Comparison of ENCODE assay signal across 22 cellular contexts in the genomic region with DNA sequence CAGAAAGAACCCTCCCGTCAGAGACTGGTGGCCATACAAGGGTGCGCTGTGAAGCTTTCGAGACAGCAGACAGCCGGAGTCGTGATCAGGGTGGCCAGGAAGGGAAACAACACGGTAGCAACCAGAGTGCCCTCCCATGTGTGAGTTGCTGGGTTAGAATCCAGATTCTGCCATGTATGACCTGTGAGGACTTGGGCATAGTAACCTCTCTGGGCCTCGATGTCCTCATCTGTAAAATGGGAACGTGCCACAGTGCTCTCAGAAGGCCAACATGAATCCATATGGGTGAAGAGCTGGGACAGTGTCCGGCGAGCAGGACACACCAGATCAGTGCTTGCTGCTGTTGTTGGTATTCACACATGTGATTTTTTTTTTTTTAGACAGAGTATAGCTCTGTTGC. TPM values are rescaled to one million over a fixed set of nuclear protein-coding genes. Genes with fewer than 3 reads are reported as not detected.
"Had no signal": no experiment of that assay in that cellular context is flagged by ENCODE, and none has a peak within 500 bp of the region (broad histone marks: within the 10 kb centered on the region; RNA-seq: fewer than 3 reads in every experiment).

No MANE protein-coding gene starts in this region.

- H3K9me3 ChIP-seq: MG63, SK-N-SH had no signal

- H3K27me3 ChIP-seq: MG63 had no signal

- H3K27ac ChIP-seq: RWPE1 had no signal

- DNase-seq: Karpas-422, KG1, MG63, NCI-H1092, NCI-H1105 treated with DMSO at 0.1 percent for 48 hours, NCI-H1417 treated with DMSO at 0.1 percent for 48 hours, NCI-H146, NCI-H1694 treated with DMSO at 0.1 percent for 48 hours, NCI-H1930, NCI-H2081, NCI-H2107, NCI-H2227 treated with DMSO at 0.1 percent for 48 hours, NCI-H446, NCI-H510A, NCI-H524 treated with DMSO at 0.1 percent for 48 hours, NCI-H69, NCI-H774, SHP77, SK-N-SH had no signal

- H3K4me3 ChIP-seq: MG63 had no signal

- H3K36me3 ChIP-seq: MG63 had no signal

RNA-seq across cellular contexts. Expression of a gene that starts 7.6 kb away (rescaled TPM):
- total RNA-seq: HT1080, SK-MEL-5 had no signal
- polyA plus RNA-seq: SK-N-SH had no signal

RNA-seq across cellular contexts. Expression of a gene that starts 51.6 kb away (rescaled TPM):
- total RNA-seq: HT1080, SK-MEL-5 had no signal
- polyA plus RNA-seq: SK-N-SH had no signal
